8 cellular contexts compared by ENCODE assay signal in genomic region chr19:42252365-42253244, GRCh38. TPM values are rescaled to one million over a fixed set of nuclear protein-coding genes. Genes with fewer than 3 reads are reported as not detected.
DNase-seq lines count a peak whose midpoint lies in the region; ATAC-seq and TF ChIP-seq lines count a peak whose summit lies in the region.

No MANE protein-coding gene starts in this region.

- DNase-seq in A673 (ENCODE audit: low spot score) (peak; percentile 60), head of caudate nucleus (peak; percentile 68 to 94 (median 85)), ovary (peak; percentile 61 to 73 (median 69)), GDM1 (lab: John Stamatoyannopoulos, UW) (no peak), SKM-1 (lab: John Stamatoyannopoulos, UW; ENCODE audit: unreplicated experiment) (no peak), NCI-H2029 treated with DMSO at 0.1 percent for 48 hours (lab: John Stamatoyannopoulos, UW) (no peak)
- DNase-seq in activated naive CD4-positive, alpha-beta T cell treated with anti-CD3 and anti-CD28 coated beads, Interleukin-2, amount 50 U/mL, for 72 hours (ENCODE audit: low spot score in 2 of 2): no peak

- no peaks in the 10 kb centered on the region for H3K9me3 ChIP-seq in A673 (ENCODE audit: low read depth, low read length, poor library complexity, severe bottlenecking)
- H3K9me3 ChIP-seq in HEK293 (ENCODE audit: control insufficient read depth, insufficient read depth, low read depth, low read length): no peaks in the 10 kb centered on the region
- H3K9me3 ChIP-seq in ovary: no peaks in the 10 kb centered on the region

- H3K27ac ChIP-seq in A673 (ENCODE audit: low read depth, low read length, poor library complexity, severe bottlenecking): peak overlapping the region; percentile 83
- peak overlapping the region; percentile 87 for H3K27ac ChIP-seq in HEK293 (ENCODE audit: extremely low read depth, low read depth, low read length)
- H3K27ac ChIP-seq in ovary: peak overlapping the region; percentile 97 to 99

- H3K36me3 ChIP-seq in A673 (ENCODE audit: insufficient read depth, low read length, poor library complexity, severe bottlenecking) (peaks cover 23% of the 10 kb centered on the region), HEK293 (ENCODE audit: control insufficient read depth in 2 of 2, insufficient read depth in 1 of 2, low read length in 2 of 2) (peaks cover 7 to 20% of the 10 kb centered on the region in 2 experiments; a peak in 2 of 3 replicates), ovary (no peaks in the 10 kb centered on the region)

- peaks cover 54% of the 10 kb centered on the region for H3K4me1 ChIP-seq in A673 (ENCODE audit: insufficient read depth, low read length, poor library complexity, severe bottlenecking)
- H3K4me1 ChIP-seq in HEK293 (ENCODE audit: control insufficient read depth, insufficient read depth, low read length): peaks cover 34% of the 10 kb centered on the region
- H3K4me1 ChIP-seq in ovary (ENCODE audit: insufficient read depth): peaks cover 21% of the 10 kb centered on the region

- H3K4me3 ChIP-seq in A673 (ENCODE audit: low read depth, low read length, poor library complexity, severe bottlenecking) (peak overlapping the region; percentile 91), HEK293 (ENCODE audit: low read depth, low read length) (peak overlapping the region; percentile 83), ovary (peak overlapping the region; percentile 73)

- intact Hi-C loops in A673 (cut with micrococcal nuclease; ENCODE audit: unreplicated experiment) (no loop called here), head of caudate nucleus (cut with DNase I) (loop anchor here (2.0 kb wide), 1 partner anchor 28 kb away; no protein-coding TSS in a partner anchor), ovary (cut with DNase I) (no loop called here)

- no peak for TF ChIP-seq EP300 in ovary (IDR thresholded peaks at IDR 0.05)

- H3K9me3 Mint-ChIP-seq in activated naive CD4-positive, alpha-beta T cell treated with anti-CD3 and anti-CD28 coated beads, Interleukin-2, amount 50 U/mL, for 72 hours: no peaks in the 10 kb centered on the region

- H3K27ac Mint-ChIP-seq in activated naive CD4-positive, alpha-beta T cell treated with anti-CD3 and anti-CD28 coated beads, Interleukin-2, amount 50 U/mL, for 72 hours: peak overlapping the region; percentile 95 to 96

- no peak for TF ChIP-seq POLR2A in ovary (IDR thresholded peaks at IDR 0.05)

- BruUV-seq in A673 (replicated peaks; lab: Mats Ljungman, UMichigan): TSS peak; percentile 38

- POLR2A ChIA-PET in A673 (lab: Charles Lee; ENCODE audit: low non-redundant PET) (no interaction called here), HEK293 (lab: Yijun Ruan, JAX) (interaction anchor here (0.6 to 13.9 kb wide), 4 partner anchors 9 to 449 kb away, joined by 3 to 242 read pairs (median 18); partner anchors contain the start of gene GSK3A)

- ATAC-seq in activated naive CD4-positive, alpha-beta T cell treated with anti-CD3 and anti-CD28 coated beads, Interleukin-2, amount 50 U/mL, for 72 hours: no peak

- no peak for TF ChIP-seq CTCF in A673 (conservative IDR thresholded peaks at IDR 0.05; ENCODE audit: low read depth, low read length)
- no peak for TF ChIP-seq CTCF in HEK293 (tag by site-specific recombination; IDR thresholded peaks at IDR 0.05)
- TF ChIP-seq CTCF in ovary (IDR thresholded peaks at IDR 0.05): no peak

- H3K27me3 ChIP-seq in A673 (replicated peaks; ENCODE audit: insufficient read depth, low read depth, low read length, poor library complexity): no peaks in the 10 kb centered on the region
- no peaks in the 10 kb centered on the region for H3K27me3 ChIP-seq in ovary

- 2 to 3% (median 3%) methylated on average over 27 of the region's 27 CpGs for WGBS in ovary, 3 donors

- CTCF ChIA-PET in A673 (lab: Charles Lee): no interaction called here
- CTCF ChIA-PET in HEK293 (lab: Yijun Ruan, JAX): interaction anchor here (2.1 to 11.8 kb wide), 2 partner anchors 27 to 144 kb away, joined by 7 to 276 read pairs; no protein-coding TSS in a partner anchor

- peaks cover 10% of the 10 kb centered on the region in 2 donors for H3K36me3 Mint-ChIP-seq in activated naive CD4-positive, alpha-beta T cell treated with anti-CD3 and anti-CD28 coated beads, Interleukin-2, amount 50 U/mL, for 72 hours

TF ChIP-seq in HEK293, 187 proteins besides CTCF, POLR2A, EP300 and RAD21 (continues in another document):
- TF ChIP-seq SP7 (tag by site-specific recombination; IDR thresholded peaks at IDR 0.05) (no peak; the same call in 1 of the 2 replicates), BCL11A (tag by site-specific recombination; IDR thresholded peaks at IDR 0.05; ENCODE audit: low read depth) (peak; percentile 33; the same call in 1 of the 2 replicates), ZNF776 (tag by site-specific recombination; IDR thresholded peaks at IDR 0.05; ENCODE audit: borderline replicate concordance) (no peak), KLF1 (tag by site-specific recombination; IDR thresholded peaks at IDR 0.05) (no peak), SCRT2 (tag by site-specific recombination; IDR thresholded peaks at IDR 0.05) (peak; percentile 24; the same call in 1 of the 2 replicates), KLF8 (tag by site-specific recombination; IDR thresholded peaks at IDR 0.05) (peak; percentile 12; the same call in 1 of the 2 replicates), ZNF473 (tag by site-specific recombination; IDR thresholded peaks at IDR 0.05) (no peak), ZNF16 (tag by site-specific recombination; IDR thresholded peaks at IDR 0.05; ENCODE audit: low read depth) (no peak), ZNF791 (tag by site-specific recombination; IDR thresholded peaks at IDR 0.05) (no peak), ZNF704 (tag by site-specific recombination; IDR thresholded peaks at IDR 0.05) (no peak), ZNF132 (tag by site-specific recombination; IDR thresholded peaks at IDR 0.05; ENCODE audit: borderline replicate concordance) (no peak), PRDM10 (tag by site-specific recombination; IDR thresholded peaks at IDR 0.05) (peak; percentile 67), GLIS2 (tag by site-specific recombination; IDR thresholded peaks at IDR 0.05) (peak; percentile 9), ZNF404 (tag by site-specific recombination; IDR thresholded peaks at IDR 0.05) (no peak), ZNF19 (tag by site-specific recombination; IDR thresholded peaks at IDR 0.05; ENCODE audit: low read depth) (no peak)

RNA-seq across cellular contexts. Expression of gene ERF, which starts 2.3 kb away (rescaled TPM):
- total RNA-seq in A673 (2021) (149 and 164 TPM in 2 replicates), ovary (100 to 1,000 TPM in 1 of 7 donors, 10 to 100 TPM in 6; 23.1 to 110 (median 76.6) TPM)
- 10 to 100 TPM; 48.8 to 67.8 TPM for total RNA-seq in activated naive CD4-positive, alpha-beta T cell treated with anti-CD3 and anti-CD28 coated beads, Interleukin-2, amount 50 U/mL, for 72 hours
- 10 to 100 TPM; 31.7 to 51.0 TPM for polyA plus RNA-seq in ovary

RNA-seq across cellular contexts. Expression of gene GSK3A, which starts 10.2 kb away (rescaled TPM):
- total RNA-seq in A673 (2021) (67.8 and 70.1 TPM in 2 replicates), ovary (10 to 100 TPM; 16.0 to 40.9 (median 34.9) TPM)
- total RNA-seq in activated naive CD4-positive, alpha-beta T cell treated with anti-CD3 and anti-CD28 coated beads, Interleukin-2, amount 50 U/mL, for 72 hours: 10 to 100 TPM; 38.1 to 39.5 TPM
- 10 to 100 TPM; 31.9 to 38.3 TPM for polyA plus RNA-seq in ovary

RNA-seq across cellular contexts. Expression of gene CIC, which starts 16.4 kb away (rescaled TPM):
- total RNA-seq in A673 (2021): 75.8 and 80.3 TPM in 2 replicates
- total RNA-seq in activated naive CD4-positive, alpha-beta T cell treated with anti-CD3 and anti-CD28 coated beads, Interleukin-2, amount 50 U/mL, for 72 hours: 10 to 100 TPM; 87.7 to 90.6 TPM
- total RNA-seq in ovary: 100 to 1,000 TPM in 4 of 7 donors, 10 to 100 TPM in 3; 24.6 to 139 (median 113) TPM
- polyA plus RNA-seq in ovary: 10 to 100 TPM in 1 of 2 donors, 1 to 10 TPM in 1; 6.6 to 71.0 TPM

RNA-seq across cellular contexts. Expression of gene ZNF526, which starts 32.5 kb away (rescaled TPM):
- 17.4 and 21.3 TPM in 2 replicates for total RNA-seq in A673 (2021)
- 10 to 100 TPM; 13.2 to 14.5 TPM for total RNA-seq in activated naive CD4-positive, alpha-beta T cell treated with anti-CD3 and anti-CD28 coated beads, Interleukin-2, amount 50 U/mL, for 72 hours
- 10 to 100 TPM in 5 of 7 donors, 1 to 10 TPM in 2; 2.4 to 17.9 (median 12.9) TPM for total RNA-seq in ovary
- polyA plus RNA-seq in ovary: 1 to 10 TPM; 5.0 to 6.5 TPM

RNA-seq across cellular contexts. Expression of gene DEDD2, which starts 35.1 kb away (rescaled TPM):
- total RNA-seq in A673 (2021) (32.1 and 35.2 TPM in 2 replicates), ovary (10 to 100 TPM; 14.9 to 36.8 (median 25.1) TPM)
- total RNA-seq in activated naive CD4-positive, alpha-beta T cell treated with anti-CD3 and anti-CD28 coated beads, Interleukin-2, amount 50 U/mL, for 72 hours: 10 to 100 TPM; 28.7 to 39.3 TPM
- polyA plus RNA-seq in ovary: 10 to 100 TPM in 1 of 2 donors, 1 to 10 TPM in 1; 8.3 to 33.1 TPM

Comparison
In these comparisons a context has a peak if more than half of its experiments do, and no peak if none do; other contexts are left out.
1. DNase-seq: peak in A673 (single experiment), head of caudate nucleus (42 of 42) and ovary (5 of 5); none in activated naive CD4-positive, alpha-beta T cell treated with anti-CD3 and anti-CD28 coated beads, Interleukin-2, amount 50 U/mL, for 72 hours (0 of 2), GDM1 (single experiment), SKM-1 (single experiment) and NCI-H2029 treated with DMSO at 0.1 percent for 48 hours (single experiment).
2. Peak in every context shown above with its lines, with median percentiles within 50 percentile points of each other: H3K27ac ChIP-seq and H3K4me3 ChIP-seq.